8 cellular contexts compared by ENCODE assay signal in genomic region chr14:89365071-89365801, GRCh38. TPM values are rescaled to one million over a fixed set of nuclear protein-coding genes. Genes with fewer than 3 reads are reported as not detected.
DNase-seq lines count a peak whose midpoint lies in the region; ATAC-seq and TF ChIP-seq lines count a peak whose summit lies in the region.

No MANE protein-coding gene starts in this region.

- H3K9me3 Mint-ChIP-seq in activated naive CD4-positive, alpha-beta T cell treated with anti-CD3 and anti-CD28 coated beads, Interleukin-2, amount 50 U/mL, for 72 hours, result peaks cover 0 to 6% of the 10 kb centered on the region in 2 donors
- H3K9me3 Mint-ChIP-seq in nephron, result no peaks in the 10 kb centered on the region

- in situ Hi-C loops in gastrocnemius medialis (cut with MboI; ENCODE audit: low sequenced_read_pairs in 4 of 4), result no loop called here

- ATAC-seq in GM18505 (IDR thresholded peaks at IDR 0.05; ENCODE audit: unreplicated experiment), result peak; percentile 86
- peak; percentile 95 for ATAC-seq in HG02852 (IDR thresholded peaks at IDR 0.05; ENCODE audit: unreplicated experiment)
- ATAC-seq in activated naive CD4-positive, alpha-beta T cell treated with anti-CD3 and anti-CD28 coated beads, Interleukin-2, amount 50 U/mL, for 72 hours, result peak; percentile 92 to 93
- ATAC-seq in gastrocnemius medialis, result no peak

- TF ChIP-seq CTCF in nephron (IDR thresholded peaks at IDR 0.05; ENCODE audit: unreplicated experiment in 3 of 3) (no peak), gastrocnemius medialis (IDR thresholded peaks at IDR 0.05 in 4 of 5, conservative IDR thresholded peaks at IDR 0.05 in 1 of 5) (no peak)

- peaks cover 24% of the 10 kb centered on the region for H3K4me1 Mint-ChIP-seq in nephron

- no peak overlapping the region for H3K4me3 ChIP-seq in gastrocnemius medialis

- peaks cover 13 to 37% of the 10 kb centered on the region in 2 donors for H3K36me3 Mint-ChIP-seq in activated naive CD4-positive, alpha-beta T cell treated with anti-CD3 and anti-CD28 coated beads, Interleukin-2, amount 50 U/mL, for 72 hours
- H3K36me3 Mint-ChIP-seq in nephron (ENCODE audit: low read depth), result peaks cover 18% of the 10 kb centered on the region

- no peaks in the 10 kb centered on the region for H3K27me3 Mint-ChIP-seq in nephron (ENCODE audit: low read depth)

- H3K36me3 ChIP-seq in gastrocnemius medialis, result no peaks in the 10 kb centered on the region

- no peaks in the 10 kb centered on the region for H3K9me3 ChIP-seq in gastrocnemius medialis

- no peak overlapping the region for H3K4me3 Mint-ChIP-seq in nephron

- no peaks in the 10 kb centered on the region for H3K27me3 ChIP-seq in gastrocnemius medialis

- intact Hi-C loops in gastrocnemius medialis (cut with DNase I; ENCODE audit: low total_unique reads), result no loop called here

- H3K27ac ChIP-seq in gastrocnemius medialis, result peak overlapping the region in 2 of 4 donors; percentile 16 to 57

- peak; percentile 92 for DNase-seq in SIG-M5 treated with dmso at 0.1 percent for 504 hours (lab: John Stamatoyannopoulos, UW; ENCODE audit: unreplicated experiment)
- DNase-seq in activated naive CD4-positive, alpha-beta T cell treated with anti-CD3 and anti-CD28 coated beads, Interleukin-2, amount 50 U/mL, for 72 hours (ENCODE audit: low spot score in 2 of 2), result peak; percentile 49 to 61
- no peak for DNase-seq in NCI-H1092 treated with DMSO at 0.1 percent for 48 hours (lab: John Stamatoyannopoulos, UW)
- DNase-seq in gastrocnemius medialis, result no peak
- no peak for DNase-seq in NCI-H2227 (lab: John Stamatoyannopoulos, UW; ENCODE audit: unreplicated experiment)

- peaks cover 64 to 67% of the 10 kb centered on the region in 2 donors for H3K4me1 ChIP-seq in gastrocnemius medialis

- TF ChIP-seq POLR2A in GM18505 (IDR thresholded peaks at IDR 0.05; ENCODE audit: borderline replicate concordance, extremely low read depth, insufficient read depth, insufficient read length) (peak; percentile 45), gastrocnemius medialis (IDR thresholded peaks at IDR 0.05) (no peak)

- H3K27ac Mint-ChIP-seq in activated naive CD4-positive, alpha-beta T cell treated with anti-CD3 and anti-CD28 coated beads, Interleukin-2, amount 50 U/mL, for 72 hours, result peak overlapping the region; percentile 94 to 96
- peak overlapping the region; percentile 48 to 66 (median 65) for H3K27ac Mint-ChIP-seq in nephron

RNA-seq across cellular contexts. Expression of gene FOXN3, which starts 51.8 kb away (rescaled TPM):
- total RNA-seq in activated naive CD4-positive, alpha-beta T cell treated with anti-CD3 and anti-CD28 coated beads, Interleukin-2, amount 50 U/mL, for 72 hours, result 100 to 1,000 TPM in 1 of 2 donors, 10 to 100 TPM in 1; 75.3 to 104 TPM
- total RNA-seq in gastrocnemius medialis, result 100 to 1,000 TPM in 3 of 4 donors, 10 to 100 TPM in 1; 99.6 to 172 (median 103) TPM

Comparison
In these comparisons a context has a peak if more than half of its experiments do, and no peak if none do; other contexts are left out.
1. ATAC-seq: peak in GM18505 (single experiment), HG02852 (single experiment) and activated naive CD4-positive, alpha-beta T cell treated with anti-CD3 and anti-CD28 coated beads, Interleukin-2, amount 50 U/mL, for 72 hours (2 of 2); none in gastrocnemius medialis (0 of 2).
2. DNase-seq: peak in SIG-M5 treated with dmso at 0.1 percent for 504 hours (single experiment) and activated naive CD4-positive, alpha-beta T cell treated with anti-CD3 and anti-CD28 coated beads, Interleukin-2, amount 50 U/mL, for 72 hours (2 of 2); none in NCI-H1092 treated with DMSO at 0.1 percent for 48 hours (single experiment), gastrocnemius medialis (0 of 2) and NCI-H2227 (single experiment).